ENCODE assay signal across 10 cellular contexts in genomic region chr22:18577848-18578247, GRCh38. TPM values are rescaled to one million over a fixed set of nuclear protein-coding genes. Genes with fewer than 3 reads are reported as not detected.
DNase-seq lines count a peak whose midpoint lies in the region; ATAC-seq and TF ChIP-seq lines count a peak whose summit lies in the region.
"Not testable (repeated sequence)": the region's sequence is repeated elsewhere in the genome, so short reads cannot be mapped to it uniquely, and the experiment has no call there.
"Had no signal": no experiment of that assay in that cellular context is flagged by ENCODE, and none has a peak within 500 bp of the region (broad histone marks: within the 10 kb centered on the region; RNA-seq: fewer than 3 reads in every experiment).

No MANE protein-coding gene starts in this region.

- not testable (repeated sequence) for H3F3A ChIP-seq in GM23338 (replicated peaks; ENCODE audit: low read depth)

- H3K27ac ChIP-seq in GM23338 (ENCODE audit: low read depth); SK-N-MC; upper lobe of left lung: not testable (repeated sequence)

- H3K4me3 Mint-ChIP-seq in GM23338, result not testable (repeated sequence)

- not testable (repeated sequence) for H3K27ac Mint-ChIP-seq in GM23338

- not testable (repeated sequence) for TF ChIP-seq POLR2A in upper lobe of left lung (IDR thresholded peaks at IDR 0.05)

- peak; percentile 87 for ATAC-seq in GM19023 (IDR thresholded peaks at IDR 0.05; ENCODE audit: unreplicated experiment)
- peak; percentile 16 for ATAC-seq in GM23338
- peak; percentile 78 for ATAC-seq in HG03159 (IDR thresholded peaks at IDR 0.05; ENCODE audit: unreplicated experiment)
- ATAC-seq in Right ventricle myocardium superior (ENCODE audit: poor library complexity), result peak; percentile 97
- ATAC-seq in omental fat pad (ENCODE audit: low FRiP score), result peak; percentile 83
- peak; percentile 95 to 96 for ATAC-seq in upper lobe of left lung (ENCODE audit: low FRiP score in 2 of 2)

- not testable (repeated sequence) for H3K4me2 ChIP-seq in GM23338

- not testable (repeated sequence) for H3K9ac ChIP-seq in SK-N-MC (ENCODE audit: insufficient read length)

- not testable (repeated sequence) for H4K20me1 ChIP-seq in GM23338 (replicated peaks; ENCODE audit: insufficient read depth)

- H3K9me3 ChIP-seq in SK-N-MC (ENCODE audit: low read depth, low read length); upper lobe of left lung: not testable (repeated sequence)

- not testable (repeated sequence) for H3K9me2 ChIP-seq in GM23338 (ENCODE audit: insufficient read depth)

- H3K36me3 ChIP-seq in GM23338 (ENCODE audit: insufficient read depth); SK-N-MC (ENCODE audit: insufficient read depth, low read length); upper lobe of left lung: not testable (repeated sequence)

- not testable (repeated sequence) for H3K9me3 Mint-ChIP-seq in GM23338

- not testable (repeated sequence) for H3K36me3 Mint-ChIP-seq in GM23338 (ENCODE audit: low read depth)

- intact Hi-C loops in Right ventricle myocardium superior (cut with DNase I), result not testable (repeated sequence)

- H3K27me3 ChIP-seq in GM23338 (ENCODE audit: insufficient read depth); upper lobe of left lung: not testable (repeated sequence)

- not testable (repeated sequence) for H3K4me1 ChIP-seq in GM23338 (ENCODE audit: insufficient read depth); upper lobe of left lung

- WGBS in upper lobe of left lung, 2 donors, result no CpG with 5 or more reads among the region's 53 CpGs

- H3K79me2 ChIP-seq in GM23338 (replicated peaks; ENCODE audit: insufficient read depth), result not testable (repeated sequence)

- peak; percentile 14 for DNase-seq in GM23338 (ENCODE audit: low spot score)
- DNase-seq in SK-N-MC (ENCODE audit: low read depth, low spot score); omental fat pad (ENCODE audit: low spot score): not testable (repeated sequence)
- DNase-seq in activated effector memory CD4-positive, alpha-beta T cell treated with anti-CD3 and anti-CD28 coated beads, Interleukin-2, amount 50 U/mL, for 16 hours, result peak; percentile 73
- DNase-seq in Right ventricle myocardium superior, result peak; percentile 56
- peak; percentile 40 to 91 for DNase-seq in upper lobe of left lung

- not testable (repeated sequence) for H3K27me3 Mint-ChIP-seq in GM23338 (ENCODE audit: insufficient read depth, low read depth, poor library complexity)

- not testable (repeated sequence) for H3K4me3 ChIP-seq in GM23338
- H3K4me3 ChIP-seq in SK-N-MC (0 out of 2 replicates have a peak overlapping the region, but pooled peaks have one; percentile 33), upper lobe of left lung (peak overlapping the region in 1 of 4 donors; percentile 33)

- TF ChIP-seq EP300 in upper lobe of left lung (IDR thresholded peaks at IDR 0.05), result not testable (repeated sequence)

- not testable (repeated sequence) for H2AFZ ChIP-seq in GM23338

- not testable (repeated sequence) for H3K4me1 Mint-ChIP-seq in GM23338

- not testable (repeated sequence) for TF ChIP-seq CTCF in GM23338 (conservative IDR thresholded peaks at IDR 0.05; ENCODE audit: low read depth in 2 of 2); omental fat pad (IDR thresholded peaks at IDR 0.05); upper lobe of left lung (IDR thresholded peaks at IDR 0.05)

RNA-seq across cellular contexts. Expression of gene RIMBP3, which starts 33.9 kb away (rescaled TPM):
- 0.47 and 0.52 TPM in 2 replicates for total RNA-seq in GM23338 (2014; rRNA removed; shearing (Covaris generic))
- 0.09 and 0.10 TPM in 2 replicates for polyA plus RNA-seq in GM23338 (2016; fragmentation: Nextera tagmentation; extraction: Ambion mirVana)
- total RNA-seq in Right ventricle myocardium superior (0.19 TPM), omental fat pad (under 1 TPM; 0.09 to 0.47 (median 0.24) TPM), upper lobe of left lung (1 to 10 TPM in 3 of 6 donors, under 1 TPM in 2, not detected in 1; 0.44 to 1.7 (median 1.0) TPM)
- total RNA-seq: Caco-2 had no signal

RNA-seq across cellular contexts. Expression of gene TMEM191B, which starts 50.2 kb away (rescaled TPM):
- 3.6 and 26.3 TPM in 2 replicates for total RNA-seq in GM23338 (2014; rRNA removed; shearing (Covaris generic))
- 5.3 and 8.3 TPM in 2 replicates for polyA plus RNA-seq in GM23338 (2016; fragmentation: Nextera tagmentation; extraction: Ambion mirVana)
- 0.32 TPM for total RNA-seq in Right ventricle myocardium superior
- 1 to 10 TPM in 1 of 4 donors, under 1 TPM in 1, not detected in 2; 0.24 to 4.1 TPM for total RNA-seq in omental fat pad
- 1 to 10 TPM in 4 of 6 donors, not detected in 2; 3.1 to 8.4 (median 6.0) TPM for total RNA-seq in upper lobe of left lung
- total RNA-seq: skeletal muscle tissue had no signal

RNA-seq across cellular contexts. Expression of gene GGTLC3, which starts 59.9 kb away (rescaled TPM):
- total RNA-seq in GM23338 (2014; rRNA removed; shearing (Covaris generic)), result not detected in 2 replicates
- polyA plus RNA-seq in GM23338 (2016; fragmentation: Nextera tagmentation; extraction: Ambion mirVana), result not detected in 2 replicates
- not detected for total RNA-seq in Right ventricle myocardium superior
- not detected for total RNA-seq in omental fat pad
- 1 to 10 TPM in 5 of 6 donors, not detected in 1; 3.0 to 7.2 (median 5.2) TPM for total RNA-seq in upper lobe of left lung
- total RNA-seq: Caco-2, skeletal muscle tissue had no signal

Comparison
In these comparisons a context has a peak if more than half of its experiments do, and no peak if none do; other contexts are left out.
1. ATAC-seq: peak in every context shown above with its lines; median percentile 97 in Right ventricle myocardium superior; 96 in upper lobe of left lung; 87 in GM19023; 83 in omental fat pad; 78 in HG03159; 16 in GM23338.